19 cellular contexts compared by ENCODE assay signal in the genomic region with DNA sequence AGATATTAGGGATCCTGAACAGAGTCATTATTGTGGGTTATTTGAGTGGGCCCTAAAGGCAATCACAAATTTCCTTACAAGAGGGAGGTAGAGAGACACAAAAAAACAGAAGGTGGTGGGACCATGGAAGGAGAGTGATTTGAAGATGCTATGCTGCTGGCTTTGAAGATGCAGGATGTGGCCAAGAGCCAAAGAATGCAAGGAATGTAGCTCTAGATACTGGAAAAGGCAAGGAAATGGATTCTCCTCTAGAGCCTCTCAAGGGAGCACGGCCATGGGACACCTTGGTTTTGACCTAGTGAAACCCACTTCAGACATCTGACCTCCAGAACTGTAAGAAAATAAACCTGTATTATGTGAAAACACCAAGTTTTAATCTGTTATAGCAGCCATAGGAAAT. TPM values are rescaled to one million over a fixed set of nuclear protein-coding genes. Genes with fewer than 3 reads are reported as not detected.
DNase-seq lines count a peak whose midpoint lies in the region; ATAC-seq, FAIRE-seq and TF ChIP-seq lines count a peak whose summit lies in the region.
"Had no signal": no experiment of that assay in that cellular context is flagged by ENCODE, and none has a peak within 500 bp of the region (broad histone marks: within the 10 kb centered on the region; RNA-seq: fewer than 3 reads in every experiment).

No MANE protein-coding gene starts in this region.

- CTCF ChIA-PET in endothelial cell of umbilical vein (lab: Charles Lee), result interaction anchor here (0.6 kb wide), 1 partner anchor 109 kb away, joined by 3 read pairs; no protein-coding TSS in a partner anchor

- no peaks in the 10 kb centered on the region for H3K9me1 ChIP-seq in endothelial cell of umbilical vein (replicated peaks; ENCODE audit: control insufficient read depth, extremely low read depth, insufficient read depth, low read length)

- no peak overlapping the region for H3K4me3 ChIP-seq in endothelial cell of umbilical vein (replicated peaks in 1 of 3; ENCODE audit: insufficient read depth in 1 of 3, low read depth in 1 of 3, low read length in 3 of 3)
- H3K4me3 ChIP-seq: lung, spleen, thoracic aorta had no signal

- no peaks in the 10 kb centered on the region for H3K9me3 ChIP-seq in endothelial cell of umbilical vein (replicated peaks; ENCODE audit: control insufficient read depth, insufficient read depth, low read length)
- H3K9me3 ChIP-seq: spleen, thoracic aorta had no signal

- H3K4me3 Mint-ChIP-seq in osteocyte (ENCODE audit: unreplicated experiment), result no peak overlapping the region
- no peak overlapping the region for H3K4me3 Mint-ChIP-seq in activated T-cell treated with anti-CD3 and anti-CD28 coated beads, Interleukin-2, amount 50 U/mL, for 24 hours
- H3K4me3 Mint-ChIP-seq: naive thymus-derived CD4-positive, alpha-beta T cell; T-helper 17 cell had no signal

- peak overlapping the region; percentile 57 for H3K27ac Mint-ChIP-seq in osteocyte (ENCODE audit: unreplicated experiment)
- H3K27ac Mint-ChIP-seq in activated T-cell treated with anti-CD3 and anti-CD28 coated beads, Interleukin-2, amount 50 U/mL, for 24 hours, result no peak overlapping the region
- H3K27ac Mint-ChIP-seq: T-helper 17 cell had no signal

- H4K20me1 ChIP-seq in endothelial cell of umbilical vein (replicated peaks; ENCODE audit: control insufficient read depth, extremely low read depth, insufficient read depth, low read length), result no peaks in the 10 kb centered on the region

- H2AFZ ChIP-seq in endothelial cell of umbilical vein (ENCODE audit: low read depth, low read length), result no peak overlapping the region

- no peak for ATAC-seq in HG02885 (IDR thresholded peaks at IDR 0.05; ENCODE audit: poor library complexity, unreplicated experiment)
- ATAC-seq: naive thymus-derived CD4-positive, alpha-beta T cell; T-helper 17 cell had no signal

- H3K36me3 Mint-ChIP-seq in osteocyte (ENCODE audit: unreplicated experiment), result peaks cover 9% of the 10 kb centered on the region
- H3K36me3 Mint-ChIP-seq in activated T-cell treated with anti-CD3 and anti-CD28 coated beads, Interleukin-2, amount 50 U/mL, for 24 hours (ENCODE audit: low read depth), result peaks cover 22% of the 10 kb centered on the region

- FAIRE-seq in endothelial cell of umbilical vein (lab: Jason Lieb, UNC), result peak; percentile 68
- FAIRE-seq: colon had no signal

- no peak overlapping the region for H3K4me2 ChIP-seq in endothelial cell of umbilical vein (ENCODE audit: insufficient read depth, low read length)

- no peaks in the 10 kb centered on the region for H3K79me2 ChIP-seq in endothelial cell of umbilical vein (ENCODE audit: control insufficient read depth, insufficient read depth, low read length)

- H3K9me3 Mint-ChIP-seq in osteocyte (ENCODE audit: unreplicated experiment), result no peaks in the 10 kb centered on the region
- H3K9me3 Mint-ChIP-seq in activated T-cell treated with anti-CD3 and anti-CD28 coated beads, Interleukin-2, amount 50 U/mL, for 24 hours, result no peaks in the 10 kb centered on the region

- BruUV-seq in endothelial cell of umbilical vein (replicated peaks; lab: Mats Ljungman, UMichigan), result no TSS peak

- H3K27me3 Mint-ChIP-seq in osteocyte (ENCODE audit: unreplicated experiment), result no peaks in the 10 kb centered on the region
- H3K27me3 Mint-ChIP-seq in activated T-cell treated with anti-CD3 and anti-CD28 coated beads, Interleukin-2, amount 50 U/mL, for 24 hours, result no peaks in the 10 kb centered on the region
- H3K27me3 Mint-ChIP-seq: naive thymus-derived CD4-positive, alpha-beta T cell; T-helper 17 cell had no signal

- H3K4me1 Mint-ChIP-seq in osteocyte (ENCODE audit: unreplicated experiment), result peaks cover 48% of the 10 kb centered on the region
- H3K4me1 Mint-ChIP-seq in activated T-cell treated with anti-CD3 and anti-CD28 coated beads, Interleukin-2, amount 50 U/mL, for 24 hours (ENCODE audit: low read depth), result peaks cover 39% of the 10 kb centered on the region

- DNase-seq in HCEC 1CT, result peak; percentile 29
- DNase-seq in RPMI7951 (ENCODE audit: low read depth), result peak; percentile 23
- peak; percentile 24 for DNase-seq in endothelial cell of umbilical vein (ENCODE audit: low read depth, low spot score)
- no peak for DNase-seq in osteocyte (ENCODE audit: extremely low spot score, unreplicated experiment)
- no peak for DNase-seq in NCI-H748 (lab: John Stamatoyannopoulos, UW; ENCODE audit: unreplicated experiment)
- DNase-seq in activated T-cell treated with anti-CD3 and anti-CD28 coated beads, Interleukin-2, amount 50 U/mL, for 24 hours, result no peak
- DNase-seq: activated effector memory CD4-positive, alpha-beta T cell treated with anti-CD3 and anti-CD28 coated beads, Interleukin-2, amount 50 U/mL, for 16 hours; anterior cingulate cortex; GOT3; naive thymus-derived CD4-positive, alpha-beta T cell; NCI-H1436 treated with DMSO at 0.1 percent for 48 hours; NCI-H2227 treated with DMSO at 0.1 percent for 48 hours; SHP77 treated with DMSO at 0.1 percent for 48 hours; spleen; T-helper 17 cell had no signal

- intact Hi-C loops in endothelial cell of umbilical vein (cut with micrococcal nuclease), result loop anchor here (1.0 kb wide), 1 partner anchor 169 kb away; a partner anchor contains a TSS

- no peak for TF ChIP-seq POLR2A in endothelial cell of umbilical vein (IDR thresholded peaks at IDR 0.05; ENCODE audit: low read depth, low read length)

- H3K36me3 ChIP-seq in endothelial cell of umbilical vein (ENCODE audit: control insufficient read depth in 2 of 2, extremely low read depth in 1 of 2, insufficient read depth in 2 of 2, low read length in 2 of 2), result no peaks in the 10 kb centered on the region
- H3K36me3 ChIP-seq: spleen, thoracic aorta had no signal

- peaks cover 30% of the 10 kb centered on the region for H3K4me1 ChIP-seq in endothelial cell of umbilical vein (ENCODE audit: control insufficient read depth, extremely low read depth, insufficient read depth, low read length)

- POLR2A ChIA-PET in endothelial cell of umbilical vein (lab: Charles Lee), result no interaction called here

- H3K27ac ChIP-seq in endothelial cell of umbilical vein (ENCODE audit: insufficient read depth, low read depth, low read length), result no peak overlapping the region
- H3K27ac ChIP-seq: spleen, thoracic aorta had no signal

- no peak overlapping the region for H3K9ac ChIP-seq in endothelial cell of umbilical vein (replicated peaks; ENCODE audit: extremely low read depth, insufficient read depth, low read length)

- TF ChIP-seq CTCF in endothelial cell of umbilical vein (IDR thresholded peaks at IDR 0.05; ENCODE audit: extremely low read depth in 1 of 2, insufficient read depth in 1 of 2, low read depth in 1 of 2, low read length in 2 of 2) (no peak), osteocyte (IDR thresholded peaks at IDR 0.05) (no peak)

- dilution Hi-C loops in endothelial cell of umbilical vein (cut with MboI; ENCODE audit: extremely low pct_ligation_motif_present, low sequenced_read_pairs), result no loop called here

- no peaks in the 10 kb centered on the region for H3K27me3 ChIP-seq in endothelial cell of umbilical vein (ENCODE audit: control insufficient read depth in 2 of 2, insufficient read depth in 2 of 2, low read length in 2 of 2)
- H3K27me3 ChIP-seq: spleen had no signal

TF ChIP-seq in endothelial cell of umbilical vein, 7 proteins besides CTCF, POLR2A, EP300 and RAD21:
- TF ChIP-seq POLR2AphosphoS5 (IDR thresholded peaks at IDR 0.05; ENCODE audit: insufficient read depth, low read depth, low read length) (no peak), FOS (IDR thresholded peaks at IDR 0.05; ENCODE audit: borderline replicate concordance, insufficient read depth, low read length) (no peak), MYC (IDR thresholded peaks at IDR 0.05; ENCODE audit: low read depth, low read length) (no peak), GATA2 (IDR thresholded peaks at IDR 0.05; ENCODE audit: insufficient read depth, insufficient read length, low read depth, low read length) (no peak), EZH2 (IDR thresholded peaks at IDR 0.05; ENCODE audit: borderline replicate concordance, low read depth, low read length, severe bottlenecking) (no peak), JUN (IDR thresholded peaks at IDR 0.05; ENCODE audit: borderline replicate concordance, insufficient read depth, insufficient read length, low read depth) (no peak)
- TF ChIP-seq, protein P1, sequence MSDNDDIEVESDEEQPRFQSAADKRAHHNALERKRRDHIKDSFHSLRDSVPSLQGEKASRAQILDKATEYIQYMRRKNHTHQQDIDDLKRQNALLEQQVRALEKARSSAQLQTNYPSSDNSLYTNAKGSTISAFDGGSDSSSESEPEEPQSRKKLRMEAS (IDR thresholded peaks at IDR 0.05; ENCODE audit: insufficient read depth, insufficient read length), result no peak

RNA-seq across cellular contexts. Expression of a gene that starts 53.8 kb away (rescaled TPM):
- 2.1 and 2.4 TPM in 2 replicates for total RNA-seq in RPMI7951 (2014; rRNA removed; shearing (Covaris generic))
- 5.4 and 6.8 TPM in 2 replicates for total RNA-seq in endothelial cell of umbilical vein
- 0.64 and 1.0 TPM in 2 replicates for polyA plus RNA-seq in endothelial cell of umbilical vein
- 0.97 and 1.1 TPM in 2 replicates for polyA plus RNA-seq in endothelial cell of umbilical vein (2011; cell fraction: cytosol; rRNA removed)
- polyA plus RNA-seq in endothelial cell of umbilical vein (2011; cell fraction: nucleus; rRNA removed), result 6.7 and 7.6 TPM in 2 replicates
- polyA plus RNA-seq in endothelial cell of umbilical vein (2012), result 5.3 and 6.9 TPM in 2 replicates
- 5.3 and 7.4 TPM in 2 replicates for polyA minus RNA-seq in endothelial cell of umbilical vein
- polyA minus RNA-seq in endothelial cell of umbilical vein (2011; cell fraction: cytosol; rRNA and poly(A)+ RNA removed), result 0.31 TPM
- 9.8 and 14.4 TPM in 2 replicates for polyA minus RNA-seq in endothelial cell of umbilical vein (2011; cell fraction: nucleus; rRNA and poly(A)+ RNA removed)
- total RNA-seq in osteocyte, result 24.9 and 25.5 TPM in 2 replicates

Comparison
In these comparisons a context has a peak if more than half of its experiments do, and no peak if none do; other contexts are left out.
1. DNase-seq: peak in HCEC 1CT (single experiment), RPMI7951 (single experiment) and endothelial cell of umbilical vein (single experiment); none in osteocyte (single experiment), NCI-H748 (single experiment) and activated T-cell treated with anti-CD3 and anti-CD28 coated beads, Interleukin-2, amount 50 U/mL, for 24 hours (single experiment).